Comparison of ENCODE assay signal across 9 cellular contexts in the genomic region with DNA sequence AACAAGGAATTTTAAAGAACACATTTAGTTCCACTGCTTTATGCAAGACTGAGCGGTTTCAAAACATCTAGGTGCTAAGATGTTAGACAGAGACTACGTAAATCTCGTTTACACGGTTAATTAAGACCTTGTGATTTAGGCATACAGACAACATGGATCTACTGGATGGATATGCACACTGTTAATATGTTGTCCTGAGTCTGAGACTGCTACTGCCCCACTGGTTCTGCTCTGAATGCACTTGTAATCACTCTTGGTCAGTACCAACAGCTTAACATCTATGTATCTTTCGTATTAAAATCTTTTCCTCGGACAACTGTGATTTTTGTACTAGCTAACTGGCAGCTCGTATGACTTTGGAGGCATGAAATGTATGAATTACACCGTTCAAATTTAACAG. TPM values are rescaled to one million over a fixed set of nuclear protein-coding genes. Genes with fewer than 3 reads are reported as not detected.
DNase-seq lines count a peak whose midpoint lies in the region; ATAC-seq and TF ChIP-seq lines count a peak whose summit lies in the region.
"Had no signal": no experiment of that assay in that cellular context is flagged by ENCODE, and none has a peak within 500 bp of the region (broad histone marks: within the 10 kb centered on the region; RNA-seq: fewer than 3 reads in every experiment).

No MANE protein-coding gene starts in this region.

- H3K9me2 ChIP-seq in SK-N-SH, result no peaks in the 10 kb centered on the region

- no peak for TF ChIP-seq RAD21 in SK-N-SH (IDR thresholded peaks at IDR 0.05; ENCODE audit: low read length)

- TF ChIP-seq CTCF in SK-N-SH (IDR thresholded peaks at IDR 0.05) (no peak), left lung (IDR thresholded peaks at IDR 0.05) (no peak), Calu3 (IDR thresholded peaks at IDR 0.05; ENCODE audit: unreplicated experiment) (no peak)

- no peaks in the 10 kb centered on the region for H3K27me3 ChIP-seq in SK-N-SH (ENCODE audit: insufficient read depth)
- no peaks in the 10 kb centered on the region for H3K27me3 ChIP-seq in left lung

- no peak overlapping the region for H2AFZ ChIP-seq in SK-N-SH (ENCODE audit: low read depth)

- H3K4me1 Mint-ChIP-seq in activated T-helper 17 cell treated with anti-CD3 and anti-CD28 coated beads, Interleukin-2, amount 50 U/mL, for 72 hours, result peaks cover 37% of the 10 kb centered on the region
- H3K4me1 Mint-ChIP-seq in stimulated activated memory B cell treated with anti-CD40 and anti-IgM and Interleukin-4, amounts not matched to agents 10 μg/mL and 1 μg/mL and 100 μg/mL, for 72 hours, result peaks cover 41% of the 10 kb centered on the region
- H3K4me1 Mint-ChIP-seq in Calu3 (ENCODE audit: low read depth, unreplicated experiment), result peaks cover 24% of the 10 kb centered on the region

- CTCF ChIA-PET in SK-N-SH (lab: Yijun Ruan, JAX), result interaction anchor here (1.1 to 3.5 kb wide), 5 partner anchors 12 to 646 kb away, joined by 3 to 27 read pairs (median 8); no protein-coding TSS in a partner anchor
- CTCF ChIA-PET in Calu3 (lab: Charles Lee), result interaction anchor here (1.9 kb wide), 1 partner anchor 198 kb away, joined by 9 read pairs; no protein-coding TSS in a partner anchor

- no peaks in the 10 kb centered on the region for H3K27me3 Mint-ChIP-seq in activated T-helper 17 cell treated with anti-CD3 and anti-CD28 coated beads, Interleukin-2, amount 50 U/mL, for 72 hours
- H3K27me3 Mint-ChIP-seq in stimulated activated memory B cell treated with anti-CD40 and anti-IgM and Interleukin-4, amounts not matched to agents 10 μg/mL and 1 μg/mL and 100 μg/mL, for 72 hours, result no peaks in the 10 kb centered on the region
- H3K27me3 Mint-ChIP-seq in Calu3 (ENCODE audit: unreplicated experiment), result no peaks in the 10 kb centered on the region

- H3F3A ChIP-seq in SK-N-SH (replicated peaks; ENCODE audit: insufficient read depth), result peaks cover 5% of the 10 kb centered on the region

- peak overlapping the region; percentile 94 for H3K4me2 ChIP-seq in SK-N-SH

- peaks cover 26% of the 10 kb centered on the region for H3K79me2 ChIP-seq in SK-N-SH (ENCODE audit: insufficient read depth)

- H3K36me3 Mint-ChIP-seq in activated T-helper 17 cell treated with anti-CD3 and anti-CD28 coated beads, Interleukin-2, amount 50 U/mL, for 72 hours (ENCODE audit: low read depth), result peaks cover 62% of the 10 kb centered on the region
- H3K36me3 Mint-ChIP-seq in stimulated activated memory B cell treated with anti-CD40 and anti-IgM and Interleukin-4, amounts not matched to agents 10 μg/mL and 1 μg/mL and 100 μg/mL, for 72 hours, result peaks cover 5% of the 10 kb centered on the region
- peaks cover 30% of the 10 kb centered on the region for H3K36me3 Mint-ChIP-seq in Calu3 (ENCODE audit: insufficient read depth, unreplicated experiment)

- peaks cover 28% of the 10 kb centered on the region for H4K20me1 ChIP-seq in SK-N-SH (ENCODE audit: insufficient read depth)

- H3K36me3 ChIP-seq in SK-N-SH (replicated peaks in 1 of 2; ENCODE audit: control insufficient read depth in 1 of 2, insufficient read depth in 2 of 2, low read length in 1 of 2), result peaks cover 3 to 30% of the 10 kb centered on the region in 2 experiments
- H3K36me3 ChIP-seq in left lung, result no peaks in the 10 kb centered on the region

- no TSS peak for BruUV-seq in Calu3 (replicated peaks; lab: Mats Ljungman, UMichigan)

- H3K4me1 ChIP-seq in SK-N-SH (ENCODE audit: control insufficient read depth in 1 of 2, insufficient read depth in 2 of 2, low read depth in 1 of 2, low read length in 1 of 2), result peaks cover 0 to 13% of the 10 kb centered on the region in 2 experiments; a peak in 3 of 4 replicates
- H3K4me1 ChIP-seq in left lung, result peaks cover 12 to 73% of the 10 kb centered on the region in 2 donors

- no peak for ATAC-seq in SK-N-SH treated with all-trans-retinoic acid at 6 μM for 48 hours
- ATAC-seq in activated T-helper 17 cell treated with anti-CD3 and anti-CD28 coated beads, Interleukin-2, amount 50 U/mL, for 72 hours (replicated peaks), result no peak
- ATAC-seq in left lung, result no peak
- no peak for ATAC-seq in stimulated activated memory B cell treated with anti-CD40 and anti-IgM and Interleukin-4, amounts not matched to agents 10 μg/mL and 1 μg/mL and 100 μg/mL, for 72 hours

- no peaks in the 10 kb centered on the region for H3K9me3 Mint-ChIP-seq in activated T-helper 17 cell treated with anti-CD3 and anti-CD28 coated beads, Interleukin-2, amount 50 U/mL, for 72 hours
- H3K9me3 Mint-ChIP-seq in stimulated activated memory B cell treated with anti-CD40 and anti-IgM and Interleukin-4, amounts not matched to agents 10 μg/mL and 1 μg/mL and 100 μg/mL, for 72 hours, result no peaks in the 10 kb centered on the region
- H3K9me3 Mint-ChIP-seq in Calu3 (ENCODE audit: low read depth, unreplicated experiment), result no peaks in the 10 kb centered on the region

- peak overlapping the region; percentile 89 for H3K4me3 Mint-ChIP-seq in activated T-helper 17 cell treated with anti-CD3 and anti-CD28 coated beads, Interleukin-2, amount 50 U/mL, for 72 hours
- peak overlapping the region; percentile 71 for H3K4me3 Mint-ChIP-seq in stimulated activated memory B cell treated with anti-CD40 and anti-IgM and Interleukin-4, amounts not matched to agents 10 μg/mL and 1 μg/mL and 100 μg/mL, for 72 hours
- no peak overlapping the region for H3K4me3 Mint-ChIP-seq in Calu3 (ENCODE audit: low read depth, unreplicated experiment)

- H3K27ac ChIP-seq in SK-N-SH (ENCODE audit: low read depth in 2 of 2, low read length in 1 of 2), result no peak overlapping the region
- H3K27ac ChIP-seq in left lung, result peak overlapping the region; percentile 96 to 98

- peak overlapping the region; percentile 85 for H3K27ac Mint-ChIP-seq in activated T-helper 17 cell treated with anti-CD3 and anti-CD28 coated beads, Interleukin-2, amount 50 U/mL, for 72 hours
- H3K27ac Mint-ChIP-seq in stimulated activated memory B cell treated with anti-CD40 and anti-IgM and Interleukin-4, amounts not matched to agents 10 μg/mL and 1 μg/mL and 100 μg/mL, for 72 hours, result no peak overlapping the region
- H3K27ac Mint-ChIP-seq in Calu3 (ENCODE audit: unreplicated experiment), result no peak overlapping the region

- H3K9me3 ChIP-seq in SK-N-SH (no peaks in the 10 kb centered on the region), left lung (no peaks in the 10 kb centered on the region)

- no peak overlapping the region for H3K9ac ChIP-seq in SK-N-SH

- WGBS in SK-N-SH (ENCODE audit: low lambda C conversion rate), result 75% methylated on average over 8 of the region's 8 CpGs

- intact Hi-C loops in left lung (cut with DNase I) (no loop called here), Calu3 (cut with micrococcal nuclease; ENCODE audit: unreplicated experiment) (no loop called here)

- H3K4me3 ChIP-seq in SK-N-SH (ENCODE audit: low read depth in 2 of 2, low read length in 1 of 2) (peak overlapping the region; percentile 87 to 94), left lung (peak overlapping the region; percentile 82 to 90)

- TF ChIP-seq EP300 in SK-N-SH (IDR thresholded peaks at IDR 0.05; ENCODE audit: borderline replicate concordance in 1 of 2, low read depth in 1 of 2, low read length in 1 of 2), result no peak

- POLR2A ChIA-PET in SK-N-SH (lab: Yijun Ruan, JAX), result no interaction called here

- DNase-seq in SK-N-SH (no peak), left lung (no peak), Calu3 (no peak), NCI-H187 (lab: John Stamatoyannopoulos, UW) (no peak)
- DNase-seq in stimulated activated CD4-positive, alpha-beta T cell treated with anti-CD3 and anti-CD28 coated beads, Interleukin-4, amount 100 ng/mL, for 4 hours, result no peak
- DNase-seq: stimulated activated CD4-positive, alpha-beta T cell treated with anti-CD3 and anti-CD28 coated beads, Interleukin-1b, Interleukin-23, amount 100 ng/mL, for 48 hours had no signal

TF ChIP-seq in SK-N-SH treated with all-trans-retinoic acid at 6 μM for 48 hours, 23 proteins besides CTCF, POLR2A, EP300 and RAD21:
- TF ChIP-seq ARNTL (CRISPR knock-in tag; IDR thresholded peaks at IDR 0.05; ENCODE audit: borderline replicate concordance, low read depth) (no peak), CSDC2 (CRISPR knock-in tag; IDR thresholded peaks at IDR 0.05) (no peak), ZNF70 (CRISPR knock-in tag; IDR thresholded peaks at IDR 0.05) (no peak), ZNF8 (CRISPR knock-in tag; IDR thresholded peaks at IDR 0.05) (no peak), BACH2 (CRISPR knock-in tag; IDR thresholded peaks at IDR 0.05; ENCODE audit: borderline replicate concordance) (no peak), ESRRG (CRISPR knock-in tag; IDR thresholded peaks at IDR 0.05) (no peak)
- TF ChIP-seq, protein P1, sequence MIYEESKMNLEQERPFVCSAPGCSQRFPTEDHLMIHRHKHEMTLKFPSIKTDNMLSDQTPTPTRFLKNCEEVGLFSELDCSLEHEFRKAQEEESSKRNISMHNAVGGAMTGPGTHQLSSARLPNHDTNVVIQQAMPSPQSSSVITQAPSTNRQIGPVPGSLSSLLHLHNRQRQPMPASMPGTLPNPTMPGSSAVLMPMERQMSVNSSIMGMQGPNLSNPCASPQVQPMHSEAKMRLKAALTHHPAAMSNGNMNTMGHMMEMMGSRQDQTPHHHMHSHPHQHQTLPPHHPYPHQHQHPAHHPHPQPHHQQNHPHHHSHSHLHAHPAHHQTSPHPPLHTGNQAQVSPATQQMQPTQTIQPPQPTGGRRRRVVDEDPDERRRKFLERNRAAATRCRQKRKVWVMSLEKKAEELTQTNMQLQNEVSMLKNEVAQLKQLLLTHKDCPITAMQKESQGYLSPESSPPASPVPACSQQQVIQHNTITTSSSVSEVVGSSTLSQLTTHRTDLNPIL (CRISPR knock-in tag; IDR thresholded peaks at IDR 0.05; ENCODE audit: low read depth), result no peak
- TF ChIP-seq, protein P2, sequence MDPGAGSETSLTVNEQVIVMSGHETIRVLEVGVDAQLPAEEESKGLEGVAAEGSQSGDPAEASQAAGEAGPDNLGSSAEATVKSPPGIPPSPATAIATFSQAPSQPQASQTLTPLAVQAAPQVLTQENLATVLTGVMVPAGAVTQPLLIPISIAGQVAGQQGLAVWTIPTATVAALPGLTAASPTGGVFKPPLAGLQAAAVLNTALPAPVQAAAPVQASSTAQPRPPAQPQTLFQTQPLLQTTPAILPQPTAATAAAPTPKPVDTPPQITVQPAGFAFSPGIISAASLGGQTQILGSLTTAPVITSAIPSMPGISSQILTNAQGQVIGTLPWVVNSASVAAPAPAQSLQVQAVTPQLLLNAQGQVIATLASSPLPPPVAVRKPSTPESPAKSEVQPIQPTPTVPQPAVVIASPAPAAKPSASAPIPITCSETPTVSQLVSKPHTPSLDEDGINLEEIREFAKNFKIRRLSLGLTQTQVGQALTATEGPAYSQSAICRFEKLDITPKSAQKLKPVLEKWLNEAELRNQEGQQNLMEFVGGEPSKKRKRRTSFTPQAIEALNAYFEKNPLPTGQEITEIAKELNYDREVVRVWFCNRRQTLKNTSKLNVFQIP (CRISPR knock-in tag; IDR thresholded peaks at IDR 0.05; ENCODE audit: borderline replicate concordance, low read depth), result no peak
TF ChIP-seq in SK-N-SH treated with all-trans-retinoic acid at 6 μM for 48 hours: peak in this region for 0.

RNA-seq across cellular contexts. Expression of a gene that starts 3.1 kb away (rescaled TPM):
- 28.0 and 32.4 TPM in 2 replicates for polyA plus RNA-seq in SK-N-SH (2012; rRNA removed)
- 46.4 and 55.4 TPM in 2 replicates for polyA plus RNA-seq in SK-N-SH (2012; cell fraction: cytosol; rRNA removed)
- polyA plus RNA-seq in SK-N-SH (2012; cell fraction: nucleus; rRNA removed), result 11.4 and 19.7 TPM in 2 replicates
- 10 to 100 TPM; 19.1 to 23.6 TPM for total RNA-seq in activated T-helper 17 cell treated with anti-CD3 and anti-CD28 coated beads, Interleukin-2, amount 50 U/mL, for 72 hours
- total RNA-seq in left lung, result 10 to 100 TPM; 49.6 to 58.7 TPM
- total RNA-seq in Calu3 (2022), result 13.3 and 13.7 TPM in 2 replicates

Comparison
In these comparisons a context has a peak if more than half of its experiments do, and no peak if none do; other contexts are left out.
1. H3K27ac ChIP-seq: peak in left lung (2 of 2); none in SK-N-SH (0 of 2).